Comparison of ENCODE assay signal across 11 cellular contexts in genomic region chr3:7978104-7978457, GRCh38.
A peak's percentile ranks its signal among the peaks of the same experiment; 100 is the strongest.
DNase-seq lines count a peak whose midpoint lies in the region; ATAC-seq and TF ChIP-seq lines count a peak whose summit lies in the region.
"Had no signal": no experiment of that assay in that cellular context is flagged by ENCODE, and none has a peak within 500 bp of the region (broad histone marks: within the 10 kb centered on the region; RNA-seq: fewer than 3 reads in every experiment).

No MANE protein-coding gene starts in this region.

- CTCF ChIA-PET in HCT116 (lab: Charles Lee): no interaction called here
- CTCF ChIA-PET in activated CD4-positive, alpha-beta T cell treated with anti-CD3 and anti-CD28 coated beads, Interleukin-2, amount 10 ng/mL, durations not matched to agents 7 days and 5 days (lab: Charles Lee): no interaction called here

- no peaks in the 10 kb centered on the region for H3K9me3 ChIP-seq in HCT116 (ENCODE audit: control insufficient read depth in 1 of 2, insufficient read depth in 1 of 2, low read depth in 1 of 2, low read length in 2 of 2)
- no peaks in the 10 kb centered on the region for H3K9me3 ChIP-seq in SJSA1 (replicated peaks)
- no peaks in the 10 kb centered on the region for H3K9me3 ChIP-seq in heart right ventricle

- TF ChIP-seq CTCF in HCT116 (IDR thresholded peaks at IDR 0.05 in 2 of 3, conservative IDR thresholded peaks at IDR 0.05 in 1 of 3; ENCODE audit: borderline replicate concordance in 1 of 3, insufficient read depth in 1 of 3, low read depth in 2 of 3, low read length in 2 of 3): no peak
- TF ChIP-seq CTCF in heart right ventricle (IDR thresholded peaks at IDR 0.05): no peak

- BruUV-seq in HCT116 (replicated peaks; lab: Mats Ljungman, UMichigan): no TSS peak

- H3K27ac ChIP-seq in HCT116 (ENCODE audit: low read depth, low read length) (no peak overlapping the region), SJSA1 (peak overlapping the region; percentile 73), heart right ventricle (no peak overlapping the region), substantia nigra (ENCODE audit: low read depth, low read length, poor library complexity, severe bottlenecking) (peak overlapping the region; percentile 60)

- H3K36me3 Mint-ChIP-seq in activated CD4-positive, alpha-beta T cell treated with anti-CD3 and anti-CD28 coated beads, Interleukin-2, amount 10 ng/mL, durations not matched to agents 7 days and 5 days (ENCODE audit: low read depth): no peaks in the 10 kb centered on the region
- H3K36me3 Mint-ChIP-seq: natural killer cell treated with Interleukin-12 subunit alpha and Interleukin-12 subunit beta and Interleukin-15 and Interleukin-18, amount 100 ng/mL, for 72 hours had no signal

- DNase-seq in HCT116 (ENCODE audit: low read depth, low spot score) (no peak), SJSA1 (ENCODE audit: low read depth in 1 of 2, low spot score in 2 of 2) (no peak), heart right ventricle (peak in 1 of 2 donors; percentile 50), substantia nigra (lab: John Stamatoyannopoulos, UW) (peak in 46 of 49 donors; percentile 5 to 84 (median 48)), NCI-H1417 (lab: John Stamatoyannopoulos, UW) (no peak)
- DNase-seq in activated CD4-positive, alpha-beta T cell treated with anti-CD3 and anti-CD28 coated beads, Interleukin-2, amount 10 ng/mL, durations not matched to agents 7 days and 5 days: no peak
- DNase-seq: amniotic stem cell, DMS 273 treated with DMSO at 0.1 percent for 48 hours, NCI-H1694 had no signal

- POLR2A ChIA-PET in HCT116 (lab: Charles Lee): no interaction called here
- POLR2A ChIA-PET in activated CD4-positive, alpha-beta T cell treated with anti-CD3 and anti-CD28 coated beads, Interleukin-2, amount 10 ng/mL, durations not matched to agents 7 days and 5 days (lab: Charles Lee): no interaction called here

- TF ChIP-seq POLR2A in HCT116 (IDR thresholded peaks at IDR 0.05; ENCODE audit: borderline replicate concordance, extremely low read depth, insufficient read depth, insufficient read length): no peak

- TF ChIP-seq RAD21 in HCT116 (IDR thresholded peaks at IDR 0.05; ENCODE audit: low read depth): no peak

- no peak overlapping the region for H2AFZ ChIP-seq in HCT116 (ENCODE audit: low read depth, low read length, poor library complexity, severe bottlenecking)

- no peaks in the 10 kb centered on the region for H3K79me2 ChIP-seq in HCT116 (ENCODE audit: insufficient read depth, low read length)

- no peaks in the 10 kb centered on the region for H3K9me3 Mint-ChIP-seq in activated CD4-positive, alpha-beta T cell treated with anti-CD3 and anti-CD28 coated beads, Interleukin-2, amount 10 ng/mL, durations not matched to agents 7 days and 5 days
- H3K9me3 Mint-ChIP-seq: natural killer cell treated with Interleukin-12 subunit alpha and Interleukin-12 subunit beta and Interleukin-15 and Interleukin-18, amount 100 ng/mL, for 72 hours had no signal

- RAD21 ChIA-PET in HCT116 (lab: Charles Lee; ENCODE audit: low non-redundant PET in 1 of 2, low total read pairs in 2 of 2, uncharacterized antibody in 2 of 2, unreplicated experiment in 2 of 2): no interaction called here

- H3K27me3 ChIP-seq in HCT116 (ENCODE audit: insufficient read depth, low read length) (no peaks in the 10 kb centered on the region), SJSA1 (replicated peaks) (no peaks in the 10 kb centered on the region), heart right ventricle (no peaks in the 10 kb centered on the region)

- 21 to 22% methylated on average over 6 of the region's 6 CpGs for WGBS in heart right ventricle, 2 donors

- no peak overlapping the region for H3K4me2 ChIP-seq in HCT116 (ENCODE audit: low read length)

- peak; percentile 25; the same call in 1 of the 2 replicates for ATAC-seq in HCT116
- ATAC-seq in heart right ventricle: peak; percentile 55 to 88 (median 76)
- no peak for ATAC-seq in GM19035 (IDR thresholded peaks at IDR 0.05; ENCODE audit: unreplicated experiment)
- ATAC-seq: natural killer cell treated with Interleukin-12 subunit alpha and Interleukin-12 subunit beta and Interleukin-15 and Interleukin-18, amount 100 ng/mL, for 72 hours had no signal

- H3K4me1 Mint-ChIP-seq in activated CD4-positive, alpha-beta T cell treated with anti-CD3 and anti-CD28 coated beads, Interleukin-2, amount 10 ng/mL, durations not matched to agents 7 days and 5 days: no peaks in the 10 kb centered on the region

- H3K4me3 ChIP-seq in HCT116 (replicated peaks in 1 of 2; ENCODE audit: low read depth in 1 of 2, low read length in 2 of 2) (no peak overlapping the region), SJSA1 (no peak overlapping the region), heart right ventricle (peak overlapping the region in 1 of 10 donors; percentile 16)

- H3K27me3 Mint-ChIP-seq in activated CD4-positive, alpha-beta T cell treated with anti-CD3 and anti-CD28 coated beads, Interleukin-2, amount 10 ng/mL, durations not matched to agents 7 days and 5 days: no peaks in the 10 kb centered on the region
- H3K27me3 Mint-ChIP-seq: natural killer cell treated with Interleukin-12 subunit alpha and Interleukin-12 subunit beta and Interleukin-15 and Interleukin-18, amount 100 ng/mL, for 72 hours had no signal

- no peak overlapping the region for H3K27ac Mint-ChIP-seq in activated CD4-positive, alpha-beta T cell treated with anti-CD3 and anti-CD28 coated beads, Interleukin-2, amount 10 ng/mL, durations not matched to agents 7 days and 5 days
- H3K27ac Mint-ChIP-seq: natural killer cell treated with Interleukin-12 subunit alpha and Interleukin-12 subunit beta and Interleukin-15 and Interleukin-18, amount 100 ng/mL, for 72 hours had no signal

- H3K4me1 ChIP-seq in HCT116 (ENCODE audit: control insufficient read depth in 1 of 2, insufficient read depth in 2 of 2, low read length in 2 of 2) (peaks cover 0 to 10% of the 10 kb centered on the region in 2 experiments; a peak in 2 of 4 replicates), SJSA1 (replicated peaks) (peaks cover 9% of the 10 kb centered on the region; the same call in 1 of the 2 replicates), heart right ventricle (peaks cover 0 to 11% (median 0%) of the 10 kb centered on the region in 9 donors)

- H3K9ac ChIP-seq in HCT116 (ENCODE audit: low read length): no peak overlapping the region

- intact Hi-C loops in HCT116 (cut with micrococcal nuclease): no loop called here
- intact Hi-C loops in heart right ventricle (cut with DNase I): no loop called here

- H4K20me1 ChIP-seq in HCT116 (ENCODE audit: insufficient read depth): no peaks in the 10 kb centered on the region

- no peaks in the 10 kb centered on the region for H3K9me2 ChIP-seq in HCT116 (ENCODE audit: insufficient read depth)

- no peak overlapping the region for H3K4me3 Mint-ChIP-seq in activated CD4-positive, alpha-beta T cell treated with anti-CD3 and anti-CD28 coated beads, Interleukin-2, amount 10 ng/mL, durations not matched to agents 7 days and 5 days
- H3K4me3 Mint-ChIP-seq: natural killer cell treated with Interleukin-12 subunit alpha and Interleukin-12 subunit beta and Interleukin-15 and Interleukin-18, amount 100 ng/mL, for 72 hours had no signal

- no peaks in the 10 kb centered on the region for H3K36me3 ChIP-seq in HCT116 (ENCODE audit: control insufficient read depth in 1 of 2, insufficient read depth in 2 of 2, low read length in 2 of 2)
- H3K36me3 ChIP-seq in SJSA1: no peaks in the 10 kb centered on the region
- H3K36me3 ChIP-seq in heart right ventricle: no peaks in the 10 kb centered on the region

TF ChIP-seq in HCT116, 20 proteins besides CTCF, POLR2A, EP300 and RAD21 (continues in another document):
- TF ChIP-seq EZH2phosphoT487 (IDR thresholded peaks at IDR 0.05; ENCODE audit: borderline replicate concordance) (no peak), FOSL1 (IDR thresholded peaks at IDR 0.05; ENCODE audit: low read depth) (no peak), JUND (IDR thresholded peaks at IDR 0.05) (no peak), SRF (IDR thresholded peaks at IDR 0.05; ENCODE audit: low read depth) (no peak), SIN3A (IDR thresholded peaks at IDR 0.05; ENCODE audit: low read depth) (no peak), CEBPB (IDR thresholded peaks at IDR 0.05; ENCODE audit: low read depth) (no peak), YY1 (IDR thresholded peaks at IDR 0.05; ENCODE audit: extremely low read depth, insufficient replicate concordance, low read depth, low read length) (no peak), SP1 (IDR thresholded peaks at IDR 0.05; ENCODE audit: low read depth) (no peak), CBX3 (IDR thresholded peaks at IDR 0.05; ENCODE audit: low read depth) (no peak)
- TF ChIP-seq, protein P1, sequence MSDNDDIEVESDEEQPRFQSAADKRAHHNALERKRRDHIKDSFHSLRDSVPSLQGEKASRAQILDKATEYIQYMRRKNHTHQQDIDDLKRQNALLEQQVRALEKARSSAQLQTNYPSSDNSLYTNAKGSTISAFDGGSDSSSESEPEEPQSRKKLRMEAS (IDR thresholded peaks at IDR 0.05): no peak
- TF ChIP-seq, protein P2, sequence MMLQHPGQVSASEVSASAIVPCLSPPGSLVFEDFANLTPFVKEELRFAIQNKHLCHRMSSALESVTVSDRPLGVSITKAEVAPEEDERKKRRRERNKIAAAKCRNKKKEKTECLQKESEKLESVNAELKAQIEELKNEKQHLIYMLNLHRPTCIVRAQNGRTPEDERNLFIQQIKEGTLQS (IDR thresholded peaks at IDR 0.05): no peak

Comparison
In these comparisons a context has a peak if more than half of its experiments do, and no peak if none do; other contexts are left out.
1. DNase-seq: peak in substantia nigra (46 of 49); none in HCT116 (single experiment), SJSA1 (0 of 2), NCI-H1417 (0 of 3) and activated CD4-positive, alpha-beta T cell treated with anti-CD3 and anti-CD28 coated beads, Interleukin-2, amount 10 ng/mL, durations not matched to agents 7 days and 5 days (single experiment).
2. H3K27ac ChIP-seq: peak in SJSA1 (single experiment) and substantia nigra (single experiment); none in HCT116 (single experiment) and heart right ventricle (0 of 10).